9 cellular contexts compared by ENCODE assay signal in genomic region chr11:1640076-1640946, GRCh38. TPM values are rescaled to one million over a fixed set of nuclear protein-coding genes. Genes with fewer than 3 reads are reported as not detected.
DNase-seq lines count a peak whose midpoint lies in the region; ATAC-seq lines count a peak whose summit lies in the region.
"Had no signal": no experiment of that assay in that cellular context is flagged by ENCODE, and none has a peak within 500 bp of the region (broad histone marks: within the 10 kb centered on the region; RNA-seq: fewer than 3 reads in every experiment).

No MANE protein-coding gene starts in this region.

- H3K27ac ChIP-seq in right cardiac atrium (ENCODE audit: low read length), result no peak overlapping the region

- no peak overlapping the region for H3K4me3 Mint-ChIP-seq in activated naive CD8-positive, alpha-beta T cell treated with anti-CD3 and anti-CD28 coated beads, Interleukin-2, amount 10 ng/mL, durations not matched to agents 7 days and 5 days
- no peak overlapping the region for H3K4me3 Mint-ChIP-seq in activated naive CD8-positive, alpha-beta T cell treated with anti-CD3 and anti-CD28 coated beads for 36 hours
- H3K4me3 Mint-ChIP-seq in activated T-cell treated with anti-CD3 and anti-CD28 coated beads, Interleukin-2, amount 50 U/mL, for 24 hours, result no peak overlapping the region
- H3K4me3 Mint-ChIP-seq: activated naive CD4-positive, alpha-beta T cell treated with anti-CD3 and anti-CD28 coated beads, Interleukin-2, amount 50 U/mL, for 24 hours had no signal

- WGBS in right cardiac atrium, result 57% methylated on average over 32 of the region's 32 CpGs

- H3K9me3 ChIP-seq in right cardiac atrium (ENCODE audit: control insufficient read depth, low read length), result no peaks in the 10 kb centered on the region

- peak; percentile 59 for DNase-seq in activated naive CD8-positive, alpha-beta T cell treated with anti-CD3 and anti-CD28 coated beads, Interleukin-2, amount 10 ng/mL, durations not matched to agents 7 days and 5 days
- DNase-seq in activated naive CD8-positive, alpha-beta T cell treated with anti-CD3 and anti-CD28 coated beads for 36 hours, result no peak
- peak; percentile 77 for DNase-seq in NCI-H1105 (lab: John Stamatoyannopoulos, UW)
- peak; percentile 49 for DNase-seq in activated T-cell treated with anti-CD3 and anti-CD28 coated beads, Interleukin-2, amount 50 U/mL, for 24 hours
- DNase-seq in right cardiac atrium, result peak in 1 of 3 donors; percentile 64
- peak; percentile 4 for DNase-seq in stimulated activated naive CD4-positive, alpha-beta T cell treated with Interleukin-2 at 50 U/mL for 16 hours (lab: John Stamatoyannopoulos, UW)

- no peak overlapping the region for H3K4me3 ChIP-seq in right cardiac atrium (ENCODE audit: low read length)

- no peaks in the 10 kb centered on the region for H3K4me1 ChIP-seq in right cardiac atrium (ENCODE audit: control insufficient read depth, insufficient read depth, low read length)

- H3K27ac Mint-ChIP-seq in activated naive CD8-positive, alpha-beta T cell treated with anti-CD3 and anti-CD28 coated beads, Interleukin-2, amount 10 ng/mL, durations not matched to agents 7 days and 5 days, result no peak overlapping the region
- no peak overlapping the region for H3K27ac Mint-ChIP-seq in activated naive CD8-positive, alpha-beta T cell treated with anti-CD3 and anti-CD28 coated beads for 36 hours
- no peak overlapping the region for H3K27ac Mint-ChIP-seq in activated T-cell treated with anti-CD3 and anti-CD28 coated beads, Interleukin-2, amount 50 U/mL, for 24 hours
- H3K27ac Mint-ChIP-seq: activated naive CD4-positive, alpha-beta T cell treated with anti-CD3 and anti-CD28 coated beads, Interleukin-2, amount 50 U/mL, for 24 hours had no signal

- no peaks in the 10 kb centered on the region for H3K4me1 Mint-ChIP-seq in activated naive CD8-positive, alpha-beta T cell treated with anti-CD3 and anti-CD28 coated beads, Interleukin-2, amount 10 ng/mL, durations not matched to agents 7 days and 5 days
- no peaks in the 10 kb centered on the region for H3K4me1 Mint-ChIP-seq in activated naive CD8-positive, alpha-beta T cell treated with anti-CD3 and anti-CD28 coated beads for 36 hours
- H3K4me1 Mint-ChIP-seq in activated T-cell treated with anti-CD3 and anti-CD28 coated beads, Interleukin-2, amount 50 U/mL, for 24 hours (ENCODE audit: low read depth), result no peaks in the 10 kb centered on the region

- ATAC-seq in activated naive CD8-positive, alpha-beta T cell treated with anti-CD3 and anti-CD28 coated beads, Interleukin-2, amount 10 ng/mL, durations not matched to agents 7 days and 5 days (ENCODE audit: low read depth), result no peak
- ATAC-seq in right cardiac atrium, result peak; percentile 14 to 47
- ATAC-seq in HG03520 (IDR thresholded peaks at IDR 0.05; ENCODE audit: unreplicated experiment), result no peak
- no peak for ATAC-seq in GM19463 (IDR thresholded peaks at IDR 0.05; ENCODE audit: unreplicated experiment)

- POLR2A ChIA-PET in activated naive CD8-positive, alpha-beta T cell treated with anti-CD3 and anti-CD28 coated beads, Interleukin-2, amount 10 ng/mL, durations not matched to agents 7 days and 5 days (lab: Charles Lee), result no interaction called here

- H3K9me3 Mint-ChIP-seq in activated naive CD8-positive, alpha-beta T cell treated with anti-CD3 and anti-CD28 coated beads, Interleukin-2, amount 10 ng/mL, durations not matched to agents 7 days and 5 days, result no peaks in the 10 kb centered on the region
- no peaks in the 10 kb centered on the region for H3K9me3 Mint-ChIP-seq in activated naive CD8-positive, alpha-beta T cell treated with anti-CD3 and anti-CD28 coated beads for 36 hours
- H3K9me3 Mint-ChIP-seq in activated T-cell treated with anti-CD3 and anti-CD28 coated beads, Interleukin-2, amount 50 U/mL, for 24 hours, result no peaks in the 10 kb centered on the region
- H3K9me3 Mint-ChIP-seq: activated naive CD4-positive, alpha-beta T cell treated with anti-CD3 and anti-CD28 coated beads, Interleukin-2, amount 50 U/mL, for 24 hours had no signal

- H3K27me3 ChIP-seq in right cardiac atrium (ENCODE audit: control insufficient read depth, insufficient read depth), result no peaks in the 10 kb centered on the region

- H3K36me3 Mint-ChIP-seq in activated naive CD8-positive, alpha-beta T cell treated with anti-CD3 and anti-CD28 coated beads, Interleukin-2, amount 10 ng/mL, durations not matched to agents 7 days and 5 days, result no peaks in the 10 kb centered on the region
- no peaks in the 10 kb centered on the region for H3K36me3 Mint-ChIP-seq in activated naive CD8-positive, alpha-beta T cell treated with anti-CD3 and anti-CD28 coated beads for 36 hours
- no peaks in the 10 kb centered on the region for H3K36me3 Mint-ChIP-seq in activated T-cell treated with anti-CD3 and anti-CD28 coated beads, Interleukin-2, amount 50 U/mL, for 24 hours (ENCODE audit: low read depth)
- H3K36me3 Mint-ChIP-seq: activated naive CD4-positive, alpha-beta T cell treated with anti-CD3 and anti-CD28 coated beads, Interleukin-2, amount 50 U/mL, for 24 hours had no signal

- H3K27me3 Mint-ChIP-seq in activated naive CD8-positive, alpha-beta T cell treated with anti-CD3 and anti-CD28 coated beads, Interleukin-2, amount 10 ng/mL, durations not matched to agents 7 days and 5 days, result peaks cover 6% of the 10 kb centered on the region
- H3K27me3 Mint-ChIP-seq in activated naive CD8-positive, alpha-beta T cell treated with anti-CD3 and anti-CD28 coated beads for 36 hours, result peaks cover 27% of the 10 kb centered on the region
- peaks cover 22% of the 10 kb centered on the region for H3K27me3 Mint-ChIP-seq in activated T-cell treated with anti-CD3 and anti-CD28 coated beads, Interleukin-2, amount 50 U/mL, for 24 hours

- intact Hi-C loops in right cardiac atrium (cut with DNase I), result no loop called here

RNA-seq across cellular contexts. Expression of gene KRTAP5-5, which starts 10.7 kb away (rescaled TPM):
- total RNA-seq in activated naive CD8-positive, alpha-beta T cell treated with anti-CD3 and anti-CD28 coated beads, Interleukin-2, amount 10 ng/mL, durations not matched to agents 7 days and 5 days, result not detected
- total RNA-seq in activated naive CD8-positive, alpha-beta T cell treated with anti-CD3 and anti-CD28 coated beads for 36 hours, result not detected
- total RNA-seq in right cardiac atrium, result not detected
- not detected for polyA plus RNA-seq in right cardiac atrium

RNA-seq across cellular contexts. Expression of gene KRTAP5-4, which starts 18.4 kb away (rescaled TPM):
- total RNA-seq in activated naive CD8-positive, alpha-beta T cell treated with anti-CD3 and anti-CD28 coated beads, Interleukin-2, amount 10 ng/mL, durations not matched to agents 7 days and 5 days, result not detected
- total RNA-seq in activated naive CD8-positive, alpha-beta T cell treated with anti-CD3 and anti-CD28 coated beads for 36 hours, result not detected
- total RNA-seq in right cardiac atrium, result not detected
- polyA plus RNA-seq in right cardiac atrium, result not detected

RNA-seq across cellular contexts. Expression of gene KRTAP5-3, which starts 32.0 kb away (rescaled TPM):
- total RNA-seq in activated naive CD8-positive, alpha-beta T cell treated with anti-CD3 and anti-CD28 coated beads, Interleukin-2, amount 10 ng/mL, durations not matched to agents 7 days and 5 days, result not detected
- total RNA-seq in activated naive CD8-positive, alpha-beta T cell treated with anti-CD3 and anti-CD28 coated beads for 36 hours, result not detected
- total RNA-seq in right cardiac atrium, result not detected
- not detected for polyA plus RNA-seq in right cardiac atrium

RNA-seq across cellular contexts. Expression of gene KRTAP5-2, which starts 42.2 kb away (rescaled TPM):
- not detected for total RNA-seq in activated naive CD8-positive, alpha-beta T cell treated with anti-CD3 and anti-CD28 coated beads, Interleukin-2, amount 10 ng/mL, durations not matched to agents 7 days and 5 days
- not detected for total RNA-seq in activated naive CD8-positive, alpha-beta T cell treated with anti-CD3 and anti-CD28 coated beads for 36 hours
- not detected for total RNA-seq in right cardiac atrium
- polyA plus RNA-seq in right cardiac atrium, result not detected

RNA-seq across cellular contexts. Expression of gene KRTAP5-1, which starts 55.2 kb away (rescaled TPM):
- total RNA-seq in activated naive CD8-positive, alpha-beta T cell treated with anti-CD3 and anti-CD28 coated beads, Interleukin-2, amount 10 ng/mL, durations not matched to agents 7 days and 5 days, result not detected
- not detected for total RNA-seq in activated naive CD8-positive, alpha-beta T cell treated with anti-CD3 and anti-CD28 coated beads for 36 hours
- total RNA-seq in right cardiac atrium, result not detected
- not detected for polyA plus RNA-seq in right cardiac atrium

Comparison
In these comparisons a context has a peak if more than half of its experiments do, and no peak if none do; other contexts are left out.
1. ATAC-seq: peak in right cardiac atrium (2 of 2); none in activated naive CD8-positive, alpha-beta T cell treated with anti-CD3 and anti-CD28 coated beads, Interleukin-2, amount 10 ng/mL, durations not matched to agents 7 days and 5 days (single experiment), HG03520 (single experiment) and GM19463 (single experiment).